Comparison of ENCODE assay signal across 11 cellular contexts in genomic region chr2:189254268-189254883, GRCh38.
A peak's percentile ranks its signal among the peaks of the same experiment; 100 is the strongest.
DNase-seq lines count a peak whose midpoint lies in the region; ATAC-seq, FAIRE-seq and TF ChIP-seq lines count a peak whose summit lies in the region.
"Had no signal": no experiment of that assay in that cellular context is flagged by ENCODE, and none has a peak within 500 bp of the region (broad histone marks: within the 10 kb centered on the region; RNA-seq: fewer than 3 reads in every experiment).

No MANE protein-coding gene starts in this region.

- peak overlapping the region; percentile 60 for H3K4me2 ChIP-seq in A549

- peak overlapping the region; percentile 62 to 88 for H3K27ac ChIP-seq in A549
- H3K27ac ChIP-seq: right lobe of liver had no signal

- CTCF ChIA-PET in A549 (lab: Yijun Ruan, JAX), result no interaction called here

- H3K4me1 ChIP-seq in A549 (peaks cover 36% of the 10 kb centered on the region), mucosa of descending colon (ENCODE audit: low read depth) (peaks cover 3% of the 10 kb centered on the region)
- H3K4me1 ChIP-seq: right lobe of liver had no signal

- no peak for TF ChIP-seq CTCF in A549 (IDR thresholded peaks at IDR 0.05)
- TF ChIP-seq CTCF in mucosa of descending colon (IDR thresholded peaks at IDR 0.05), result no peak

- no peaks in the 10 kb centered on the region for H3K36me3 ChIP-seq in mucosa of descending colon (ENCODE audit: low read depth)
- H3K36me3 ChIP-seq: right lobe of liver had no signal

- DNase-seq in A549 (ENCODE audit: low read depth in 1 of 2, low spot score in 1 of 2) (peak in 1 of 2 experiments; percentile 54), NCI-H226 (peak; percentile 55), mucosa of descending colon (peak in 2 of 3 donors; percentile 6 to 45), NCI-H69 (lab: John Stamatoyannopoulos, UW) (no peak), cerebellar nuclear complex (lab: John Stamatoyannopoulos, UW) (no peak)
- DNase-seq: activated CD4-positive, alpha-beta memory T cell treated with anti-CD3 and anti-CD28 coated beads, Interleukin-2, amount 10 ng/mL, durations not matched to agents 7 days and 5 days; NCI-H510A had no signal

- H3K4me3 ChIP-seq in A549, result no peak overlapping the region
- H3K4me3 ChIP-seq in mucosa of descending colon, result no peak overlapping the region
- H3K4me3 ChIP-seq: right lobe of liver had no signal

- WGBS in A549 (ENCODE audit: missing lambda C conversion rate), result 17% methylated on average over 4 of the region's 4 CpGs

- intact Hi-C loops in mucosa of descending colon (cut with DNase I, micrococcal nuclease), result no loop called here

- peak; percentile 79 for FAIRE-seq in A549 (lab: Jason Lieb, UNC)

- TF ChIP-seq RAD21 in A549 (conservative IDR thresholded peaks at IDR 0.05 in 1 of 2, IDR thresholded peaks at IDR 0.05 in 1 of 2), result peak in 1 of 2 experiments; percentile 19; a peak in 1 of 5 replicates

- peak in 1 of 2 experiments; percentile 29; a peak in 1 of 5 replicates for TF ChIP-seq EP300 in A549 (IDR thresholded peaks at IDR 0.05)

- H3K9me3 ChIP-seq in A549, result no peaks in the 10 kb centered on the region
- no peaks in the 10 kb centered on the region for H3K9me3 ChIP-seq in mucosa of descending colon
- H3K9me3 ChIP-seq: right lobe of liver had no signal

- POLR2A ChIA-PET in A549 (lab: Yijun Ruan, JAX), result no interaction called here

- peak; percentile 80 to 89 for ATAC-seq in A549
- ATAC-seq in esophagus mucosa, result peak; percentile 20
- no peak for ATAC-seq in mucosa of descending colon
- ATAC-seq in HG02938 (IDR thresholded peaks at IDR 0.05; ENCODE audit: unreplicated experiment), result no peak
- no peak for ATAC-seq in HG03159 (IDR thresholded peaks at IDR 0.05; ENCODE audit: unreplicated experiment)
- ATAC-seq: right lobe of liver had no signal

- no peak for TF ChIP-seq POLR2A in A549 (IDR thresholded peaks at IDR 0.05; ENCODE audit: low read length)

TF ChIP-seq in A549, 52 proteins besides CTCF, POLR2A, EP300 and RAD21:
- TF ChIP-seq MAX (IDR thresholded peaks at IDR 0.05) (peak; percentile 59), REST (IDR thresholded peaks at IDR 0.05) (no peak), FOSL2 (IDR thresholded peaks at IDR 0.05) (no peak), FOSL2 (CRISPR knock-in tag; IDR thresholded peaks at IDR 0.05) (peak; percentile 45; the same call in 1 of the 2 replicates), GATA3 (IDR thresholded peaks at IDR 0.05; ENCODE audit: borderline replicate concordance) (peak; percentile 45; the same call in 1 of the 2 replicates), CEBPB (IDR thresholded peaks at IDR 0.05) (peak in 1 of 2 experiments; percentile 46; a peak in 1 of 4 replicates), PBX3 (IDR thresholded peaks at IDR 0.05) (no peak), E2F6 (IDR thresholded peaks at IDR 0.05; ENCODE audit: borderline replicate concordance, low read depth) (peak; percentile 74), SMC3 (IDR thresholded peaks at IDR 0.05) (0 out of 3 replicates have a peak, but pooled peaks have one; percentile 7)

Comparison
In these comparisons a context has a peak if more than half of its experiments do, and no peak if none do; other contexts are left out.
1. ATAC-seq: peak in A549 (2 of 2) and esophagus mucosa (single experiment); none in mucosa of descending colon (single experiment), HG02938 (single experiment) and HG03159 (single experiment).
2. DNase-seq: peak in NCI-H226 (single experiment) and mucosa of descending colon (2 of 3); none in NCI-H69 (single experiment) and cerebellar nuclear complex (0 of 2).